In genomic region chr17:51045616-51046526, GRCh38 we compare ENCODE assay signal across 8 cellular contexts.
DNase-seq lines count a peak whose midpoint lies in the region; ATAC-seq, FAIRE-seq and TF ChIP-seq lines count a peak whose summit lies in the region.

No MANE protein-coding gene starts in this region.

- H3K36me3 ChIP-seq in esophagus squamous epithelium (peaks cover 0 to 5% (median 0%) of the 10 kb centered on the region in 3 donors), trophoblast cell (ENCODE audit: control insufficient read depth in 1 of 2, insufficient read depth in 2 of 2, low read length in 2 of 2) (no peaks in the 10 kb centered on the region)

- FAIRE-seq in D721Med (lab: Jason Lieb, UNC) = peak; percentile 66

- peak overlapping the region in 3 of 4 donors; percentile 7 to 46 (median 24) for H3K4me3 ChIP-seq in esophagus squamous epithelium
- no peak overlapping the region for H3K4me3 ChIP-seq in trophoblast cell (ENCODE audit: low read depth, low read length)

- intact Hi-C loops in esophagus squamous epithelium (cut with DNase I) = no loop called here

- no peak overlapping the region for H3K18ac ChIP-seq in trophoblast cell (ENCODE audit: low read length)

- 52 to 63% methylated on average over 5 of the region's 5 CpGs for WGBS in esophagus squamous epithelium, 2 donors
- WGBS in trophoblast cell (ENCODE audit: extremely low coverage, insufficient coverage, insufficient read length) = no CpG with 5 or more reads among the region's 5 CpGs

- no peak overlapping the region for H2BK12ac ChIP-seq in trophoblast cell (ENCODE audit: low read length)

- H3K79me1 ChIP-seq in trophoblast cell (ENCODE audit: low read length) = no peaks in the 10 kb centered on the region

- H4K8ac ChIP-seq in trophoblast cell (ENCODE audit: low read depth, low read length) = peak overlapping the region; percentile 17

- ATAC-seq in GM21529 (IDR thresholded peaks at IDR 0.05; ENCODE audit: unreplicated experiment) (no peak), HG02973 (IDR thresholded peaks at IDR 0.05; ENCODE audit: unreplicated experiment) (no peak), HG03565 (IDR thresholded peaks at IDR 0.05; ENCODE audit: unreplicated experiment) (no peak)

- peak overlapping the region in 3 of 4 donors; percentile 9 to 72 (median 39) for H3K27ac ChIP-seq in esophagus squamous epithelium
- no peak overlapping the region for H3K27ac ChIP-seq in trophoblast cell (ENCODE audit: low read depth, low read length)

- no peak overlapping the region for H2BK120ac ChIP-seq in trophoblast cell (ENCODE audit: insufficient read depth, low read length, poor library complexity)

- H3K23ac ChIP-seq in trophoblast cell (ENCODE audit: low read length) = no peak overlapping the region

- no peak for TF ChIP-seq CTCF in D721Med (IDR thresholded peaks at IDR 0.05; ENCODE audit: insufficient read depth, missing control alignments)
- no peak for TF ChIP-seq CTCF in esophagus squamous epithelium (IDR thresholded peaks at IDR 0.05)

- H3K79me2 ChIP-seq in trophoblast cell (ENCODE audit: control insufficient read depth, insufficient read depth, low read length, poor library complexity) = no peaks in the 10 kb centered on the region

- no peak overlapping the region for H3K9ac ChIP-seq in trophoblast cell (ENCODE audit: low read length)

- no peak for TF ChIP-seq POLR2A in esophagus squamous epithelium (IDR thresholded peaks at IDR 0.05)

- H3K14ac ChIP-seq in trophoblast cell (ENCODE audit: low read length) = no peak overlapping the region

- H2AFZ ChIP-seq in trophoblast cell (ENCODE audit: insufficient read depth, low read length, poor library complexity) = no peak overlapping the region

- peak overlapping the region; percentile 65 for H3K4me2 ChIP-seq in trophoblast cell (ENCODE audit: low read length)

- no peak overlapping the region for H3K4ac ChIP-seq in trophoblast cell (ENCODE audit: low read depth, low read length)

- peaks cover 0 to 62% (median 0%) of the 10 kb centered on the region in 3 donors for H3K4me1 ChIP-seq in esophagus squamous epithelium
- peaks cover 0 to 4% of the 10 kb centered on the region in 2 experiments for H3K4me1 ChIP-seq in trophoblast cell (ENCODE audit: control insufficient read depth in 1 of 2, insufficient read depth in 2 of 2, low read length in 2 of 2)

- no peak overlapping the region for H4K12ac ChIP-seq in trophoblast cell (ENCODE audit: low read depth, low read length)

- no peak overlapping the region for H2AK5ac ChIP-seq in trophoblast cell (ENCODE audit: low read length)

- no peak overlapping the region for H2BK5ac ChIP-seq in trophoblast cell (ENCODE audit: low read depth, low read length, poor library complexity)

- H3K9me3 ChIP-seq in esophagus squamous epithelium (no peaks in the 10 kb centered on the region), trophoblast cell (ENCODE audit: insufficient read depth, low read depth, low read length) (no peaks in the 10 kb centered on the region)

- no peak overlapping the region for H4K91ac ChIP-seq in trophoblast cell (ENCODE audit: low read depth, low read length)

- DNase-seq in D721Med (ENCODE audit: insufficient read length, low spot score) (no peak), NCI-H446 (lab: John Stamatoyannopoulos, UW) (peak; percentile 19 to 45), esophagus squamous epithelium (lab: John Stamatoyannopoulos, UW) (no peak), trophoblast cell (no peak)
- no peak for DNase-seq in activated CD4-positive, alpha-beta T cell treated with anti-CD3 and anti-CD28 coated beads for 1 hour

- H3K27me3 ChIP-seq in esophagus squamous epithelium (no peaks in the 10 kb centered on the region), trophoblast cell (ENCODE audit: insufficient read depth, low read length) (no peaks in the 10 kb centered on the region)

Comparison
In these comparisons a context has a peak if more than half of its experiments do, and no peak if none do; other contexts are left out.
1. DNase-seq: peak in NCI-H446 (2 of 2); none in D721Med (single experiment), esophagus squamous epithelium (single experiment), trophoblast cell (0 of 2) and activated CD4-positive, alpha-beta T cell treated with anti-CD3 and anti-CD28 coated beads for 1 hour (single experiment).